27 cellular contexts compared by ENCODE assay signal in the genomic region with DNA sequence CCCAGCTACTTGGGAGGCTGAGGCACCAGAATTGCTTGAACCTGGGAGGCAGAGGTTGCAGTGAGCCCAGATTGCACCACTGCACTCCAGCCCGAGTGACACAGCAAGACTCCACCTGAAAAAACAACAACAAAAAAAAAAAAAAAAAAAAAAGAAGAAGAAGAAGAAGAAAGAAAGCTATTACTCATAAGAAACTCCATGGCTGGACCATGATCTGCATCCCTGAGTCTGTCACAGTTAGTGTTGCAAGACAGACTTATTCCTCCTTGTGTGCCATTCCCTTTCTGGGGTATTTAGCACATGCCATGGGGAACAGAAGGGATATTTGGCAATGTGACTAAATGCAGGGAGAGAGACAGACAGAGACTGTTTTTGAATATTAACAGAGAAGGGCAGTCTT.
"Had no signal": no experiment of that assay in that cellular context is flagged by ENCODE, and none has a peak within 500 bp of the region (broad histone marks: within the 10 kb centered on the region; RNA-seq: fewer than 3 reads in every experiment).

No MANE protein-coding gene starts in this region.

- H2AFZ ChIP-seq: hepatocyte had no signal

- DNase-seq: activated B cell treated with CpG ODN at 0.5 μM for 24 hours; activated CD4-positive, alpha-beta memory T cell treated with anti-CD3 and anti-CD28 coated beads, Interleukin-2, amount 10 ng/mL, durations not matched to agents 7 days and 5 days; activated CD4-positive, alpha-beta T cell treated with anti-CD3 and anti-CD28 coated beads for 48 hours; activated CD8-positive, alpha-beta memory T cell treated with anti-CD3 and anti-CD28 coated beads, Interleukin-2, amount 50 U/mL, for 48 hours; activated gamma-delta T cell; activated naive CD4-positive, alpha-beta T cell; activated naive CD4-positive, alpha-beta T cell treated with anti-CD3 and anti-CD28 coated beads, Interleukin-2, amount 10 ng/mL, durations not matched to agents 7 days and 5 days; activated T-cell treated with anti-CD3 and anti-CD28 coated beads for 4 hours; activated T-cell treated with anti-CD3 and anti-CD28 coated beads, Interleukin-2, amount 50 U/mL, for 24 hours; activated T-cell treated with anti-CD3 and anti-CD28 coated beads, Interleukin-2, amount 50 U/mL, for 72 hours; amniotic stem cell; anterior cingulate cortex; brain microvascular endothelial cell; dorsolateral prefrontal cortex; effector memory CD4-positive, alpha-beta T cell; endodermal cell; foreskin melanocyte; heart right ventricle; T-helper 2 cell had no signal

- H3K4me2 ChIP-seq: hepatocyte had no signal

- H3K36me3 ChIP-seq: brain microvascular endothelial cell, gastroesophageal sphincter, heart right ventricle had no signal

- H3K4me1 ChIP-seq: heart right ventricle had no signal

- H3K4me3 Mint-ChIP-seq: activated B cell treated with CpG ODN at 0.5 μM for 24 hours; activated CD4-positive, alpha-beta memory T cell treated with anti-CD3 and anti-CD28 coated beads, Interleukin-2, amount 10 ng/mL, durations not matched to agents 7 days and 5 days; activated naive CD4-positive, alpha-beta T cell treated with anti-CD3 and anti-CD28 coated beads, Interleukin-2, amount 10 ng/mL, durations not matched to agents 7 days and 5 days; activated T-cell treated with anti-CD3 and anti-CD28 coated beads, Interleukin-2, amount 50 U/mL, for 24 hours; activated T-cell treated with anti-CD3 and anti-CD28 coated beads, Interleukin-2, amount 50 U/mL, for 72 hours; central memory CD8-positive, alpha-beta T cell; dendritic cell treated with granulocyte-macrophage colony-stimulating factor and Interleukin-4, amounts not matched to agents 40 ng/mL and 50 ng/mL, for 4 days; endodermal cell had no signal

- H3K27ac Mint-ChIP-seq: activated B cell treated with CpG ODN at 0.5 μM for 24 hours; activated CD4-positive, alpha-beta memory T cell treated with anti-CD3 and anti-CD28 coated beads, Interleukin-2, amount 10 ng/mL, durations not matched to agents 7 days and 5 days; activated naive CD4-positive, alpha-beta T cell treated with anti-CD3 and anti-CD28 coated beads, Interleukin-2, amount 10 ng/mL, durations not matched to agents 7 days and 5 days; activated naive CD4-positive, alpha-beta T cell treated with anti-CD3 and anti-CD28 coated beads, Interleukin-2, amount 50 U/mL, for 72 hours; activated T-cell treated with anti-CD3 and anti-CD28 coated beads, Interleukin-2, amount 50 U/mL, for 24 hours; activated T-cell treated with anti-CD3 and anti-CD28 coated beads, Interleukin-2, amount 50 U/mL, for 72 hours; dendritic cell treated with granulocyte-macrophage colony-stimulating factor and Interleukin-4, amounts not matched to agents 40 ng/mL and 50 ng/mL, for 4 days; endodermal cell had no signal

- H3K4me3 ChIP-seq: coronary artery, dorsolateral prefrontal cortex, gastroesophageal sphincter, heart right ventricle, hepatocyte had no signal

- H3K36me3 Mint-ChIP-seq: activated naive CD4-positive, alpha-beta T cell treated with anti-CD3 and anti-CD28 coated beads, Interleukin-2, amount 10 ng/mL, durations not matched to agents 7 days and 5 days; activated naive CD4-positive, alpha-beta T cell treated with anti-CD3 and anti-CD28 coated beads, Interleukin-2, amount 50 U/mL, for 72 hours had no signal

- H3K27ac ChIP-seq: brain microvascular endothelial cell, coronary artery, dorsolateral prefrontal cortex, epithelial cell of prostate, gastroesophageal sphincter, heart right ventricle, hepatocyte, VCaP had no signal

- H3K27me3 ChIP-seq: brain microvascular endothelial cell, dorsolateral prefrontal cortex, gastroesophageal sphincter, hepatocyte had no signal

- H3K4me1 Mint-ChIP-seq: activated B cell treated with CpG ODN at 0.5 μM for 24 hours; activated CD4-positive, alpha-beta memory T cell treated with anti-CD3 and anti-CD28 coated beads, Interleukin-2, amount 10 ng/mL, durations not matched to agents 7 days and 5 days; activated naive CD4-positive, alpha-beta T cell treated with anti-CD3 and anti-CD28 coated beads, Interleukin-2, amount 10 ng/mL, durations not matched to agents 7 days and 5 days; central memory CD8-positive, alpha-beta T cell had no signal

- H3K9me3 Mint-ChIP-seq: activated B cell treated with CpG ODN at 0.5 μM for 24 hours; activated CD4-positive, alpha-beta memory T cell treated with anti-CD3 and anti-CD28 coated beads, Interleukin-2, amount 10 ng/mL, durations not matched to agents 7 days and 5 days; activated naive CD4-positive, alpha-beta T cell treated with anti-CD3 and anti-CD28 coated beads, Interleukin-2, amount 10 ng/mL, durations not matched to agents 7 days and 5 days; activated naive CD4-positive, alpha-beta T cell treated with anti-CD3 and anti-CD28 coated beads, Interleukin-2, amount 50 U/mL, for 72 hours; activated T-cell treated with anti-CD3 and anti-CD28 coated beads, Interleukin-2, amount 50 U/mL, for 24 hours; activated T-cell treated with anti-CD3 and anti-CD28 coated beads, Interleukin-2, amount 50 U/mL, for 72 hours; central memory CD8-positive, alpha-beta T cell; dendritic cell treated with granulocyte-macrophage colony-stimulating factor and Interleukin-4, amounts not matched to agents 40 ng/mL and 50 ng/mL, for 4 days had no signal

- H3K27me3 Mint-ChIP-seq: activated B cell treated with CpG ODN at 0.5 μM for 24 hours; activated T-cell treated with anti-CD3 and anti-CD28 coated beads, Interleukin-2, amount 50 U/mL, for 24 hours; dendritic cell treated with granulocyte-macrophage colony-stimulating factor and Interleukin-4, amounts not matched to agents 40 ng/mL and 50 ng/mL, for 4 days had no signal

- H3K79me2 ChIP-seq: hepatocyte had no signal

- H3K9me3 ChIP-seq: gastroesophageal sphincter, heart right ventricle had no signal
